ENCODE assay signal across 23 cellular contexts in the genomic region with DNA sequence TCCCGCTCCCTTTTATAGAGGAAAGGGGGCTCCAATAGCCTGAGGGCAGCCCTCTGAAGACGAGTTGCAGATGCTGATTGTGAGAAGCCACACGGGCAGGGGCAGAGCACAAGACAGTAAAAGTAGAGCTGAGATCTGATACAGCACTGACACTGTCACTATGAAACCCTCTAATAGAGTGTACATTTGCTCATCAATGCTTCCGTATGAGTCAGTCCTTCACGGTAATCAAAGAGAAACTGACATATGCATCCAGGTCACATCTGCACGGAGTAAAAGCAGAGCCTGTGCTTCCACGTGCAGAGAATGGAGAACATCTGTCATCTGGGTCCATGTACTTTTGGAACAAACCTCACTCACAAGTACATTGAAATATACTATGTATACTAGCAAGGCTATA.
"Had no signal": no experiment of that assay in that cellular context is flagged by ENCODE, and none has a peak within 500 bp of the region (broad histone marks: within the 10 kb centered on the region; RNA-seq: fewer than 3 reads in every experiment).

No MANE protein-coding gene starts in this region.

- H3K9me3 ChIP-seq: MG63 had no signal

- H3K27me3 ChIP-seq: MG63 had no signal

- H3K4me3 ChIP-seq: MG63 had no signal

- H3K27ac ChIP-seq: RWPE1 had no signal

- DNase-seq: IMR-90; Karpas-422; KG1; MG63; NCI-H1092; NCI-H1105 treated with DMSO at 0.1 percent for 48 hours; NCI-H1417 treated with DMSO at 0.1 percent for 48 hours; NCI-H146; NCI-H1694 treated with DMSO at 0.1 percent for 48 hours; NCI-H1930; NCI-H2081; NCI-H2107; NCI-H2227 treated with DMSO at 0.1 percent for 48 hours; NCI-H524; NCI-H526 treated with DMSO at 0.1 percent for 48 hours; NCI-H748 treated with DMSO at 0.1 percent for 48 hours; NK-92 treated with Interleukin-12 subunit alpha and Interleukin-12 subunit beta, amount 100 ng/mL, for 24 hours; PC-3; SHP77 had no signal

- H3K36me3 ChIP-seq: MG63 had no signal

- ATAC-seq: HepG2, Panc1, PC-3, SK-N-SH treated with all-trans-retinoic acid at 6 μM for 48 hours had no signal
